In the genomic region with DNA sequence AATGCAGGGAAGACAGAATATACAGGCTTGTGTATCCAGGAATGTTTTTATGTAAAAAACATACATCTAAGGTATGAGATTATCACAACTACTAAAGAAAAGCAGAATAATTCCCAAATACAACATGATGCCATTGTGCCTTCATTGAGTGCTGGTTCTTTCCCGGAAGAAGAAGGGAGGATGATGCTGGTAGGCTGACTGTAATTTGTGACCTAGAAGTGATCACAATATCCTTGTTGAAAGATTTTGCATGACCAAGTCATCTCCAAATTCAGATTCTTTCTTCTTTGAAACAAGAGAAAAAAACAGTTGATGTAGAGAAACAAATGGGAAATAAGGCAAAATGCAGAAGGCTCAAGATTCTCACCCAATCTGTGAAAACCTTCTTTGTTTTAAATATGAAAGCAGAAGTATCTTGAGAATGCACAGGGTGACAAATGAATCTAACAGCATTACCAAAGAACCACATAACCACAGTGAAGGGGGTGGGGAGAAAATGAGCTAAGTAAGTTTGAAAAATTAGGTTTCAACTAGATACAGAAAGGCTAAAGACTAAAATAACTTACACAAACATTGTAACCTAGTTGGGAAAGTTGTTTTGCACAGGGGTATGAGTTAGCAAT, we compare ENCODE assay signal across 10 cellular contexts. TPM values are rescaled to one million over a fixed set of nuclear protein-coding genes. Genes with fewer than 3 reads are reported as not detected.
DNase-seq lines count a peak whose midpoint lies in the region; ATAC-seq lines count a peak whose summit lies in the region.
"Had no signal": no experiment of that assay in that cellular context is flagged by ENCODE, and none has a peak within 500 bp of the region (broad histone marks: within the 10 kb centered on the region; RNA-seq: fewer than 3 reads in every experiment).

No MANE protein-coding gene starts in this region.

- H3K9me3 Mint-ChIP-seq in naive thymus-derived CD4-positive, alpha-beta T cell: no peaks in the 10 kb centered on the region
- H3K9me3 Mint-ChIP-seq in CD4-positive, alpha-beta memory T cell: no peaks in the 10 kb centered on the region

- H3K9me3 ChIP-seq in naive thymus-derived CD4-positive, alpha-beta T cell (ENCODE audit: control insufficient read depth in 2 of 3, low read length in 3 of 3): no peaks in the 10 kb centered on the region
- H3K9me3 ChIP-seq in CD4-positive, alpha-beta memory T cell (ENCODE audit: control insufficient read depth in 1 of 2, low read length in 2 of 2): no peaks in the 10 kb centered on the region
- H3K9me3 ChIP-seq: A549 had no signal

- peak overlapping the region in 1 of 9 donors; percentile 85 for H3K27ac Mint-ChIP-seq in naive thymus-derived CD4-positive, alpha-beta T cell
- H3K27ac Mint-ChIP-seq in CD4-positive, alpha-beta memory T cell: peak overlapping the region in 1 of 7 donors; percentile 15

- no peak overlapping the region for H3K27ac ChIP-seq in naive thymus-derived CD4-positive, alpha-beta T cell (ENCODE audit: low read depth, low read length)
- H3K27ac ChIP-seq in CD4-positive, alpha-beta memory T cell (ENCODE audit: low read depth, low read length): no peak overlapping the region
- H3K27ac ChIP-seq: A549 had no signal

- peak; percentile 48 to 60 for ATAC-seq in activated CD4-positive, CD25-positive, alpha-beta regulatory T cell treated with anti-CD3 and anti-CD28 coated beads, Interleukin-2, amount 50 U/mL, for 24 hours
- peak; percentile 80 for ATAC-seq in HG03025 (IDR thresholded peaks at IDR 0.05; ENCODE audit: low FRiP score, unreplicated experiment)
- ATAC-seq in naive thymus-derived CD4-positive, alpha-beta T cell: peak; percentile 83
- ATAC-seq: A549 had no signal

- H3K4me1 ChIP-seq in naive thymus-derived CD4-positive, alpha-beta T cell (ENCODE audit: control insufficient read depth in 2 of 2, insufficient read depth in 2 of 2, low read length in 2 of 2): no peaks in the 10 kb centered on the region
- H3K4me1 ChIP-seq in CD4-positive, alpha-beta memory T cell (ENCODE audit: insufficient read depth, low read length): no peaks in the 10 kb centered on the region
- H3K4me1 ChIP-seq: A549 had no signal

- no peak for DNase-seq in activated CD4-positive, CD25-positive, alpha-beta regulatory T cell treated with anti-CD3 and anti-CD28 coated beads, Interleukin-2, amount 50 U/mL, for 72 hours
- DNase-seq in SIG-M5 (lab: John Stamatoyannopoulos, UW): peak; percentile 77
- no peak for DNase-seq in naive thymus-derived CD4-positive, alpha-beta T cell
- DNase-seq in activated gamma-delta T cell (lab: John Stamatoyannopoulos, UW): no peak
- no peak for DNase-seq in NCI-H345 treated with DMSO at 0.1 percent for 48 hours (lab: John Stamatoyannopoulos, UW; ENCODE audit: unreplicated experiment)
- DNase-seq in CD4-positive, alpha-beta memory T cell: no peak

- H3K27me3 ChIP-seq in naive thymus-derived CD4-positive, alpha-beta T cell (ENCODE audit: control insufficient read depth in 2 of 2, insufficient read depth in 2 of 2, low read length in 2 of 2): no peaks in the 10 kb centered on the region
- no peaks in the 10 kb centered on the region for H3K27me3 ChIP-seq in CD4-positive, alpha-beta memory T cell (ENCODE audit: insufficient read depth, low read length)

- no peaks in the 10 kb centered on the region for H3K27me3 Mint-ChIP-seq in naive thymus-derived CD4-positive, alpha-beta T cell
- H3K27me3 Mint-ChIP-seq in CD4-positive, alpha-beta memory T cell: no peaks in the 10 kb centered on the region

- H3K4me3 ChIP-seq in naive thymus-derived CD4-positive, alpha-beta T cell (ENCODE audit: low read length): no peak overlapping the region
- H3K4me3 ChIP-seq in CD4-positive, alpha-beta memory T cell (ENCODE audit: low read length in 2 of 2): no peak overlapping the region
- H3K4me3 ChIP-seq: A549 had no signal

- CTCF ChIA-PET in naive thymus-derived CD4-positive, alpha-beta T cell (lab: Charles Lee): no interaction called here
- CTCF ChIA-PET in CD4-positive, alpha-beta memory T cell (lab: Charles Lee; ENCODE audit: partially characterized antibody): no interaction called here

- POLR2A ChIA-PET in naive thymus-derived CD4-positive, alpha-beta T cell (lab: Charles Lee): no interaction called here
- POLR2A ChIA-PET in CD4-positive, alpha-beta memory T cell (lab: Charles Lee; ENCODE audit: partially characterized antibody): no interaction called here

- H3K36me3 ChIP-seq in naive thymus-derived CD4-positive, alpha-beta T cell (ENCODE audit: control insufficient read depth in 2 of 3, insufficient read depth in 3 of 3, low read length in 3 of 3): peaks cover 0 to 24% (median 8%) of the 10 kb centered on the region in 3 experiments
- H3K36me3 ChIP-seq in CD4-positive, alpha-beta memory T cell (ENCODE audit: insufficient read depth, low read length): no peaks in the 10 kb centered on the region

- H3K36me3 Mint-ChIP-seq in naive thymus-derived CD4-positive, alpha-beta T cell: peaks cover 12 to 67% (median 50%) of the 10 kb centered on the region in 5 donors
- H3K36me3 Mint-ChIP-seq in CD4-positive, alpha-beta memory T cell: peaks cover 55 to 61% of the 10 kb centered on the region in 2 donors

- peak overlapping the region in 2 of 10 donors; percentile 37 to 59 for H3K4me3 Mint-ChIP-seq in naive thymus-derived CD4-positive, alpha-beta T cell
- H3K4me3 Mint-ChIP-seq in CD4-positive, alpha-beta memory T cell: no peak overlapping the region

- peaks cover 9 to 30% (median 18%) of the 10 kb centered on the region in 7 donors for H3K4me1 Mint-ChIP-seq in naive thymus-derived CD4-positive, alpha-beta T cell
- H3K4me1 Mint-ChIP-seq in CD4-positive, alpha-beta memory T cell: peaks cover 0 to 10% (median 5%) of the 10 kb centered on the region in 4 donors

- intact Hi-C loops in naive thymus-derived CD4-positive, alpha-beta T cell (cut with micrococcal nuclease): loop anchor here in 1 of 2 donors (1.0 to 5.0 kb wide), 2 partner anchors 21 to 56 kb away; no protein-coding TSS in a partner anchor
- intact Hi-C loops in CD4-positive, alpha-beta memory T cell (cut with micrococcal nuclease): no loop called here

RNA-seq across cellular contexts. Expression of a gene that starts 20.4 kb away (rescaled TPM):
- total RNA-seq in naive thymus-derived CD4-positive, alpha-beta T cell: 10 to 100 TPM; 19.0 to 45.5 (median 40.1) TPM
- polyA plus RNA-seq in naive thymus-derived CD4-positive, alpha-beta T cell: 10 to 100 TPM; 11.8 to 15.6 TPM
- total RNA-seq in CD4-positive, alpha-beta memory T cell: 10 to 100 TPM; 43.3 to 43.4 TPM
- 10 to 100 TPM in 1 of 2 donors, 1 to 10 TPM in 1; 7.6 to 17.5 TPM for polyA plus RNA-seq in CD4-positive, alpha-beta memory T cell

RNA-seq across cellular contexts. Expression of a gene that starts 20.5 kb away (rescaled TPM):
- total RNA-seq in naive thymus-derived CD4-positive, alpha-beta T cell: 10 to 100 TPM; 25.6 to 64.4 (median 44.5) TPM
- 10 to 100 TPM; 17.1 to 32.7 TPM for polyA plus RNA-seq in naive thymus-derived CD4-positive, alpha-beta T cell
- total RNA-seq in CD4-positive, alpha-beta memory T cell: 10 to 100 TPM; 53.4 to 57.6 TPM
- polyA plus RNA-seq in CD4-positive, alpha-beta memory T cell: 10 to 100 TPM; 25.9 to 31.0 TPM

RNA-seq across cellular contexts. Expression of a gene that starts 39.0 kb away (rescaled TPM):
- not detected for total RNA-seq in naive thymus-derived CD4-positive, alpha-beta T cell
- polyA plus RNA-seq in naive thymus-derived CD4-positive, alpha-beta T cell: not detected
- total RNA-seq in CD4-positive, alpha-beta memory T cell: not detected
- not detected for polyA plus RNA-seq in CD4-positive, alpha-beta memory T cell
- polyA plus RNA-seq: A549, esophagus had no signal
